ENCODE assay signal across 8 cellular contexts in genomic region chr9:34328983-34329832, GRCh38. TPM values are rescaled to one million over a fixed set of nuclear protein-coding genes. Genes with fewer than 3 reads are reported as not detected.
DNase-seq lines count a peak whose midpoint lies in the region; ATAC-seq and TF ChIP-seq lines count a peak whose summit lies in the region.

A gene with protein sequence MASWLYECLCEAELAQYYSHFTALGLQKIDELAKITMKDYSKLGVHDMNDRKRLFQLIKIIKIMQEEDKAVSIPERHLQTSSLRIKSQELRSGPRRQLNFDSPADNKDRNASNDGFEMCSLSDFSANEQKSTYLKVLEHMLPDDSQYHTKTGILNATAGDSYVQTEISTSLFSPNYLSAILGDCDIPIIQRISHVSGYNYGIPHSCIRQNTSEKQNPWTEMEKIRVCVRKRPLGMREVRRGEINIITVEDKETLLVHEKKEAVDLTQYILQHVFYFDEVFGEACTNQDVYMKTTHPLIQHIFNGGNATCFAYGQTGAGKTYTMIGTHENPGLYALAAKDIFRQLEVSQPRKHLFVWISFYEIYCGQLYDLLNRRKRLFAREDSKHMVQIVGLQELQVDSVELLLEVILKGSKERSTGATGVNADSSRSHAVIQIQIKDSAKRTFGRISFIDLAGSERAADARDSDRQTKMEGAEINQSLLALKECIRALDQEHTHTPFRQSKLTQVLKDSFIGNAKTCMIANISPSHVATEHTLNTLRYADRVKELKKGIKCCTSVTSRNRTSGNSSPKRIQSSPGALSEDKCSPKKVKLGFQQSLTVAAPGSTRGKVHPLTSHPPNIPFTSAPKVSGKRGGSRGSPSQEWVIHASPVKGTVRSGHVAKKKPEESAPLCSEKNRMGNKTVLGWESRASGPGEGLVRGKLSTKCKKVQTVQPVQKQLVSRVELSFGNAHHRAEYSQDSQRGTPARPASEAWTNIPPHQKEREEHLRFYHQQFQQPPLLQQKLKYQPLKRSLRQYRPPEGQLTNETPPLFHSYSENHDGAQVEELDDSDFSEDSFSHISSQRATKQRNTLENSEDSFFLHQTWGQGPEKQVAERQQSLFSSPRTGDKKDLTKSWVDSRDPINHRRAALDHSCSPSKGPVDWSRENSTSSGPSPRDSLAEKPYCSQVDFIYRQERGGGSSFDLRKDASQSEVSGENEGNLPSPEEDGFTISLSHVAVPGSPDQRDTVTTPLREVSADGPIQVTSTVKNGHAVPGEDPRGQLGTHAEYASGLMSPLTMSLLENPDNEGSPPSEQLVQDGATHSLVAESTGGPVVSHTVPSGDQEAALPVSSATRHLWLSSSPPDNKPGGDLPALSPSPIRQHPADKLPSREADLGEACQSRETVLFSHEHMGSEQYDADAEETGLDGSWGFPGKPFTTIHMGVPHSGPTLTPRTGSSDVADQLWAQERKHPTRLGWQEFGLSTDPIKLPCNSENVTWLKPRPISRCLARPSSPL (N-terminal part only) (minus strand): TSS chr9:34329268. CDS start chr9:34311346, 17,922 bp downstream.
TSS of gene NUDT2 (plus strand) at chr9:34329569. CDS start at chr9:34339040, 9,471 bp downstream.

- peak within 1 kb of the TSS; percentile 89 for H3K27ac ChIP-seq in lung (ENCODE audit: low read depth in 1 of 2, low read length in 1 of 2)

- WGBS in lung, 2 donors, result 0% methylated on average over 64 of the region's 64 CpGs

- no peaks in the 10 kb centered on the region for H3K4me1 ChIP-seq in lung (ENCODE audit: control insufficient read depth in 2 of 2, insufficient read depth in 2 of 2, low read length in 2 of 2)

- peak within 1 kb of the TSS; percentile 72 for H3K4me3 ChIP-seq in lung

- peak; percentile 97 for ATAC-seq in lung (ENCODE audit: insufficient read depth, low FRiP score)

- no peak for TF ChIP-seq CTCF in GM20000 (IDR thresholded peaks at IDR 0.05; ENCODE audit: extremely low read depth, missing control alignments)
- TF ChIP-seq CTCF in lung (IDR thresholded peaks at IDR 0.05; ENCODE audit: control extremely low read depth, extremely low read depth), result no peak

- DNase-seq in COLO668 (lab: John Stamatoyannopoulos, UW; ENCODE audit: unreplicated experiment), result peak; percentile 98
- DNase-seq in GM20000 (ENCODE audit: low spot score), result peak; percentile 95
- DNase-seq in HS-5 (ENCODE audit: low read depth), result peak; percentile 100
- DNase-seq in NK-92 (lab: John Stamatoyannopoulos, UW; ENCODE audit: unreplicated experiment), result peak; percentile 76
- DNase-seq in activated CD8-positive, alpha-beta memory T cell treated with anti-CD3 and anti-CD28 coated beads for 24 hours, result peak; percentile 95
- DNase-seq in effector CD8-positive, alpha-beta T cell (lab: John Stamatoyannopoulos, UW), result peak; percentile 94
- peak; percentile 98 for DNase-seq in lung (ENCODE audit: low spot score)
- DNase-seq in stimulated activated CD4-positive, alpha-beta T cell treated with anti-CD3 and anti-CD28 coated beads, TNF-alpha, amount 100 ng/mL, for 24 hours (ENCODE audit: low read depth in 3 of 3), result peak; percentile 90 to 94 (median 94)

- H3K36me3 ChIP-seq in lung (ENCODE audit: control insufficient read depth in 2 of 2, insufficient read depth in 2 of 2, low read length in 2 of 2), result no peaks in the 10 kb centered on the region

- H3K9me3 ChIP-seq in lung (ENCODE audit: control insufficient read depth in 2 of 2, insufficient read depth in 1 of 2, low read length in 1 of 2), result no peaks in the 10 kb centered on the region

- no peaks in the 10 kb centered on the region for H3K27me3 ChIP-seq in lung (ENCODE audit: control insufficient read depth, insufficient read depth)

RNA-seq across cellular contexts. Expression of the first gene that starts in this region (rescaled TPM):
- total RNA-seq in lung, result 1 to 10 TPM; 3.0 to 4.3 TPM
- polyA plus RNA-seq in lung, result under 1 TPM; 0.63 to 0.71 TPM

RNA-seq across cellular contexts. Expression of gene NUDT2, which starts in this region (rescaled TPM):
- total RNA-seq in lung, result 10 to 100 TPM; 11.7 to 12.5 TPM
- polyA plus RNA-seq in lung, result 10 to 100 TPM; 18.7 to 20.1 TPM

Comparison
In these comparisons a context has a peak if more than half of its experiments do, and no peak if none do; other contexts are left out.
1. Peak in every context shown above with its lines: DNase-seq, ATAC-seq, H3K4me3 ChIP-seq and H3K27ac ChIP-seq.